In the genomic region with DNA sequence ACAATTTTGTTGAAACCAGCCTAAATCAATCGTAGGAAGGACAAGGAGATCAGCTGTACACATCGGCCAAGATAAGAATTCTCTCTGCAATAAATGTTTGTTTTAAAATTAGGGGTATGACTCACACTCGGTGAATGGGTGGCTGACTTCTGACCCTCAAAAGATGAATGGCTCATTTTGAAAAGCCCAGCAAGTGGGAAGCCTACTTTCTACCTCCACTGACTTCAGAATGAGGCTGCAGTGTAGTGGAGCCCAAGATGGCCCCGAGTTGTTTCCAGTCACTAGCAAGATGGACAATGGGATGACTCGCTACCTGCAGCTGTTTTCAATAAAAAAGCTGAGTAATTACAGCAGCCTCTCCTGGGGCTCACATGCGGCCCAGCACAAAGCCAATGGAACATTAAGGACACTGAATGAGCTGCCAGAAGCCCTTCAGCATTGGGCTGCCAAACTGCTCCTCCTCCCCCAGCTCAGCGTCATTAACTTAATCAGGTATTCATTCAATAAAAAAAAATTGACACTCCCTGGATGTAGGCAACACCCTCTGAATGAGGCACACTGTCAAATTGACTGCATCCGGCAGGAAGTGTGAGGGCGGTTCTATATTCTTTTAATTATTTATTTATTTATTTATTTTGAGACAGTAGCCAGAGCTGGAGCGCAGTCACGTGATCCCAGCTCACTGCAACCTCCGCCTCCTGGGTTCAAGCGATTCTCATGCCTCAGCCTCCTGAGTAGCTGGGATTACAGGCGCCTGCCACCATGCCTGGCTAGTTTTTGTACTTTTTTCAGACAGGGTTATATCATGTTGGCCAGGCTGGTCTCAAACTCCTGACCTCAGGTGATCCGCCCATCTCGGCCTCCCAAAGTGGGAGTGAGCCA, we compare ENCODE assay signal across 1 cellular context.
TF ChIP-seq lines count a peak whose summit lies in the region.

No MANE protein-coding gene starts in this region.

TF ChIP-seq in HEK293, 187 proteins besides CTCF, POLR2A, EP300 and RAD21 (continued from another document):
- TF ChIP-seq, protein P1, sequence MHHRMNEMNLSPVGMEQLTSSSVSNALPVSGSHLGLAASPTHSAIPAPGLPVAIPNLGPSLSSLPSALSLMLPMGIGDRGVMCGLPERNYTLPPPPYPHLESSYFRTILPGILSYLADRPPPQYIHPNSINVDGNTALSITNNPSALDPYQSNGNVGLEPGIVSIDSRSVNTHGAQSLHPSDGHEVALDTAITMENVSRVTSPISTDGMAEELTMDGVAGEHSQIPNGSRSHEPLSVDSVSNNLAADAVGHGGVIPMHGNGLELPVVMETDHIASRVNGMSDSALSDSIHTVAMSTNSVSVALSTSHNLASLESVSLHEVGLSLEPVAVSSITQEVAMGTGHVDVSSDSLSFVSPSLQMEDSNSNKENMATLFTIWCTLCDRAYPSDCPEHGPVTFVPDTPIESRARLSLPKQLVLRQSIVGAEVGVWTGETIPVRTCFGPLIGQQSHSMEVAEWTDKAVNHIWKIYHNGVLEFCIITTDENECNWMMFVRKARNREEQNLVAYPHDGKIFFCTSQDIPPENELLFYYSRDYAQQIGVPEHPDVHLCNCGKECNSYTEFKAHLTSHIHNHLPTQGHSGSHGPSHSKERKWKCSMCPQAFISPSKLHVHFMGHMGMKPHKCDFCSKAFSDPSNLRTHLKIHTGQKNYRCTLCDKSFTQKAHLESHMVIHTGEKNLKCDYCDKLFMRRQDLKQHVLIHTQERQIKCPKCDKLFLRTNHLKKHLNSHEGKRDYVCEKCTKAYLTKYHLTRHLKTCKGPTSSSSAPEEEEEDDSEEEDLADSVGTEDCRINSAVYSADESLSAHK (tag by site-specific recombination; IDR thresholded peaks at IDR 0.05), result no peak
- no peak for TF ChIP-seq ZNF239 (tag by site-specific recombination; IDR thresholded peaks at IDR 0.05)
- TF ChIP-seq, protein P2, sequence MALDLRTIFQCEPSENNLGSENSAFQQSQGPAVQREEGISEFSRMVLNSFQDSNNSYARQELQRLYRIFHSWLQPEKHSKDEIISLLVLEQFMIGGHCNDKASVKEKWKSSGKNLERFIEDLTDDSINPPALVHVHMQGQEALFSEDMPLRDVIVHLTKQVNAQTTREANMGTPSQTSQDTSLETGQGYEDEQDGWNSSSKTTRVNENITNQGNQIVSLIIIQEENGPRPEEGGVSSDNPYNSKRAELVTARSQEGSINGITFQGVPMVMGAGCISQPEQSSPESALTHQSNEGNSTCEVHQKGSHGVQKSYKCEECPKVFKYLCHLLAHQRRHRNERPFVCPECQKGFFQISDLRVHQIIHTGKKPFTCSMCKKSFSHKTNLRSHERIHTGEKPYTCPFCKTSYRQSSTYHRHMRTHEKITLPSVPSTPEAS (tag by site-specific recombination; IDR thresholded peaks at IDR 0.05), result no peak
- TF ChIP-seq SP3 (tag by site-specific recombination; IDR thresholded peaks at IDR 0.05), result no peak
- TF ChIP-seq, protein P3, sequence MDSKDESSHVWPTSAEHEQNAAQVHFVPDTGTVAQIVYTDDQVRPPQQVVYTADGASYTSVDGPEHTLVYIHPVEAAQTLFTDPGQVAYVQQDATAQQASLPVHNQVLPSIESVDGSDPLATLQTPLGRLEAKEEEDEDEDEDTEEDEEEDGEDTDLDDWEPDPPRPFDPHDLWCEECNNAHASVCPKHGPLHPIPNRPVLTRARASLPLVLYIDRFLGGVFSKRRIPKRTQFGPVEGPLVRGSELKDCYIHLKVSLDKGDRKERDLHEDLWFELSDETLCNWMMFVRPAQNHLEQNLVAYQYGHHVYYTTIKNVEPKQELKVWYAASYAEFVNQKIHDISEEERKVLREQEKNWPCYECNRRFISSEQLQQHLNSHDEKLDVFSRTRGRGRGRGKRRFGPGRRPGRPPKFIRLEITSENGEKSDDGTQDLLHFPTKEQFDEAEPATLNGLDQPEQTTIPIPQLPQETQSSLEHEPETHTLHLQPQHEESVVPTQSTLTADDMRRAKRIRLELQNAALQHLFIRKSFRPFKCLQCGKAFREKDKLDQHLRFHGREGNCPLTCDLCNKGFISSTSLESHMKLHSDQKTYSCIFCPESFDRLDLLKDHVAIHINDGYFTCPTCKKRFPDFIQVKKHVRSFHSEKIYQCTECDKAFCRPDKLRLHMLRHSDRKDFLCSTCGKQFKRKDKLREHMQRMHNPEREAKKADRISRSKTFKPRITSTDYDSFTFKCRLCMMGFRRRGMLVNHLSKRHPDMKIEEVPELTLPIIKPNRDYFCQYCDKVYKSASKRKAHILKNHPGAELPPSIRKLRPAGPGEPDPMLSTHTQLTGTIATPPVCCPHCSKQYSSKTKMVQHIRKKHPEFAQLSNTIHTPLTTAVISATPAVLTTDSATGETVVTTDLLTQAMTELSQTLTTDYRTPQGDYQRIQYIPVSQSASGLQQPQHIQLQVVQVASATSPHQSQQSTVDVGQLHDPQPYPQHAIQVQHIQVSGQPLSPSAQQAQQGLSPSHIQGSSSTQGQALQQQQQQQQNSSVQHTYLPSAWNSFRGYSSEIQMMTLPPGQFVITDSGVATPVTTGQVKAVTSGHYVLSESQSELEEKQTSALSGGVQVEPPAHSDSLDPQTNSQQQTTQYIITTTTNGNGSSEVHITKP (tag by site-specific recombination; IDR thresholded peaks at IDR 0.05), result 0 out of 2 replicates have a peak, but pooled peaks have one; percentile 14
- TF ChIP-seq HOXD13 (CRISPR knock-in tag; IDR thresholded peaks at IDR 0.05; ENCODE audit: borderline replicate concordance), result 0 out of 2 replicates have a peak, but pooled peaks have one; percentile 29
- TF ChIP-seq ZNF121 (tag by site-specific recombination; IDR thresholded peaks at IDR 0.05), result no peak
- no peak for TF ChIP-seq ZNF341 (tag by site-specific recombination; IDR thresholded peaks at IDR 0.05; ENCODE audit: low read depth)
- TF ChIP-seq OSR2 (tag by site-specific recombination; IDR thresholded peaks at IDR 0.05), result peak; percentile 59; the same call in 1 of the 2 replicates
- TF ChIP-seq ZNF660 (tag by site-specific recombination; IDR thresholded peaks at IDR 0.05), result no peak
- TF ChIP-seq YY1 (tag by site-specific recombination; IDR thresholded peaks at IDR 0.05), result 0 out of 2 replicates have a peak, but pooled peaks have one; percentile 27
- TF ChIP-seq, protein P4, sequence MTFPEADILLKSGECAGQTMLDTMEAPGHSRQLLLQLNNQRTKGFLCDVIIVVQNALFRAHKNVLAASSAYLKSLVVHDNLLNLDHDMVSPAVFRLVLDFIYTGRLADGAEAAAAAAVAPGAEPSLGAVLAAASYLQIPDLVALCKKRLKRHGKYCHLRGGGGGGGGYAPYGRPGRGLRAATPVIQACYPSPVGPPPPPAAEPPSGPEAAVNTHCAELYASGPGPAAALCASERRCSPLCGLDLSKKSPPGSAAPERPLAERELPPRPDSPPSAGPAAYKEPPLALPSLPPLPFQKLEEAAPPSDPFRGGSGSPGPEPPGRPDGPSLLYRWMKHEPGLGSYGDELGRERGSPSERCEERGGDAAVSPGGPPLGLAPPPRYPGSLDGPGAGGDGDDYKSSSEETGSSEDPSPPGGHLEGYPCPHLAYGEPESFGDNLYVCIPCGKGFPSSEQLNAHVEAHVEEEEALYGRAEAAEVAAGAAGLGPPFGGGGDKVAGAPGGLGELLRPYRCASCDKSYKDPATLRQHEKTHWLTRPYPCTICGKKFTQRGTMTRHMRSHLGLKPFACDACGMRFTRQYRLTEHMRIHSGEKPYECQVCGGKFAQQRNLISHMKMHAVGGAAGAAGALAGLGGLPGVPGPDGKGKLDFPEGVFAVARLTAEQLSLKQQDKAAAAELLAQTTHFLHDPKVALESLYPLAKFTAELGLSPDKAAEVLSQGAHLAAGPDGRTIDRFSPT (tag by site-specific recombination; IDR thresholded peaks at IDR 0.05), result no peak
- TF ChIP-seq ZNF629 (tag by site-specific recombination; IDR thresholded peaks at IDR 0.05), result no peak
- peak; percentile 46 for TF ChIP-seq SP7 (tag by site-specific recombination; IDR thresholded peaks at IDR 0.05)
- peak; percentile 31; the same call in 1 of the 2 replicates for TF ChIP-seq GLIS1 (tag by site-specific recombination; IDR thresholded peaks at IDR 0.05)
- no peak for TF ChIP-seq ZNF404 (tag by site-specific recombination; IDR thresholded peaks at IDR 0.05)
- no peak for TF ChIP-seq ZNF202 (tag by site-specific recombination; IDR thresholded peaks at IDR 0.05; ENCODE audit: borderline replicate concordance)
- TF ChIP-seq ZNF112 (tag by site-specific recombination; IDR thresholded peaks at IDR 0.05), result no peak
TF ChIP-seq in HEK293: peak in this region for 19.
